20 cellular contexts compared by ENCODE assay signal in genomic region chrX:345020-345925, GRCh38. TPM values are rescaled to one million over a fixed set of nuclear protein-coding genes. Genes with fewer than 3 reads are reported as not detected.
DNase-seq lines count a peak whose midpoint lies in the region; ATAC-seq and TF ChIP-seq lines count a peak whose summit lies in the region.
"Had no signal": no experiment of that assay in that cellular context is flagged by ENCODE, and none has a peak within 500 bp of the region (broad histone marks: within the 10 kb centered on the region; RNA-seq: fewer than 3 reads in every experiment).

No MANE protein-coding gene starts in this region.

- 96 to 97% methylated on average over 61 to 63 of the region's 63 CpGs for WGBS in heart right ventricle, 2 donors

- peaks cover 0 to 2% of the 10 kb centered on the region in 2 donors for H3K4me1 Mint-ChIP-seq in natural killer cell treated with Interleukin-12 subunit alpha and Interleukin-12 subunit beta and Interleukin-15 and Interleukin-18, amount 100 ng/mL, for 72 hours (ENCODE audit: low read depth in 2 of 2)
- H3K4me1 Mint-ChIP-seq in activated T-helper 17 cell treated with anti-CD3 and anti-CD28 coated beads, Interleukin-2, amount 50 U/mL, for 72 hours: no peaks in the 10 kb centered on the region
- H3K4me1 Mint-ChIP-seq in activated naive CD8-positive, alpha-beta T cell treated with anti-CD3 and anti-CD28 coated beads, Interleukin-2, amount 50 U/mL, for 24 hours: no peaks in the 10 kb centered on the region
- H3K4me1 Mint-ChIP-seq: CD8-positive, alpha-beta memory T cell had no signal

- no peaks in the 10 kb centered on the region for H3K36me3 Mint-ChIP-seq in natural killer cell treated with Interleukin-12 subunit alpha and Interleukin-12 subunit beta and Interleukin-15 and Interleukin-18, amount 100 ng/mL, for 72 hours
- H3K36me3 Mint-ChIP-seq in activated T-helper 17 cell treated with anti-CD3 and anti-CD28 coated beads, Interleukin-2, amount 50 U/mL, for 72 hours (ENCODE audit: low read depth): no peaks in the 10 kb centered on the region
- peaks cover 6% of the 10 kb centered on the region for H3K36me3 Mint-ChIP-seq in activated naive CD8-positive, alpha-beta T cell treated with anti-CD3 and anti-CD28 coated beads, Interleukin-2, amount 50 U/mL, for 24 hours (ENCODE audit: low read depth)

- H3K4me3 ChIP-seq in heart right ventricle (no peak overlapping the region), left ventricle myocardium inferior (no peak overlapping the region), upper lobe of right lung (no peak overlapping the region)
- H3K4me3 ChIP-seq: PC-9 had no signal

- no peak for ATAC-seq in Right ventricle myocardium superior (ENCODE audit: poor library complexity)
- no peak for ATAC-seq in heart right ventricle
- peak in 1 of 2 donors; percentile 31 for ATAC-seq in natural killer cell treated with Interleukin-12 subunit alpha and Interleukin-12 subunit beta and Interleukin-15 and Interleukin-18, amount 100 ng/mL, for 72 hours
- no peak for ATAC-seq in upper lobe of right lung
- ATAC-seq in activated T-helper 17 cell treated with anti-CD3 and anti-CD28 coated beads, Interleukin-2, amount 50 U/mL, for 72 hours (replicated peaks): no peak
- no peak for ATAC-seq in activated naive CD8-positive, alpha-beta T cell treated with anti-CD3 and anti-CD28 coated beads, Interleukin-2, amount 50 U/mL, for 24 hours
- ATAC-seq: HCT116 had no signal

- H3K36me3 ChIP-seq in heart right ventricle (peaks cover 0 to 32% (median 3%) of the 10 kb centered on the region in 9 donors), left ventricle myocardium inferior (peaks cover 30% of the 10 kb centered on the region), upper lobe of right lung (no peaks in the 10 kb centered on the region)

- no peaks in the 10 kb centered on the region for H3K9me3 Mint-ChIP-seq in natural killer cell treated with Interleukin-12 subunit alpha and Interleukin-12 subunit beta and Interleukin-15 and Interleukin-18, amount 100 ng/mL, for 72 hours
- H3K9me3 Mint-ChIP-seq in activated T-helper 17 cell treated with anti-CD3 and anti-CD28 coated beads, Interleukin-2, amount 50 U/mL, for 72 hours: no peaks in the 10 kb centered on the region
- H3K9me3 Mint-ChIP-seq in activated naive CD8-positive, alpha-beta T cell treated with anti-CD3 and anti-CD28 coated beads, Interleukin-2, amount 50 U/mL, for 24 hours: no peaks in the 10 kb centered on the region
- H3K9me3 Mint-ChIP-seq: CD8-positive, alpha-beta memory T cell had no signal

- intact Hi-C loops in Right ventricle myocardium superior (cut with DNase I) (no loop called here), heart right ventricle (cut with DNase I) (no loop called here), left ventricle myocardium inferior (cut with micrococcal nuclease) (no loop called here), upper lobe of right lung (cut with DNase I) (no loop called here)

- H3K4me1 ChIP-seq in heart right ventricle: peaks cover 0 to 17% (median 3%) of the 10 kb centered on the region in 9 donors
- peaks cover 21% of the 10 kb centered on the region for H3K4me1 ChIP-seq in left ventricle myocardium inferior
- H3K4me1 ChIP-seq in upper lobe of right lung: peaks cover 3% of the 10 kb centered on the region

- TF ChIP-seq CTCF in heart right ventricle (IDR thresholded peaks at IDR 0.05): no peak
- TF ChIP-seq CTCF in left ventricle myocardium inferior (IDR thresholded peaks at IDR 0.05; ENCODE audit: borderline replicate concordance): no peak
- TF ChIP-seq CTCF in upper lobe of right lung (IDR thresholded peaks at IDR 0.05): no peak

- H3K27ac ChIP-seq in heart right ventricle (no peak overlapping the region), left ventricle myocardium inferior (replicated peaks) (no peak overlapping the region), upper lobe of right lung (no peak overlapping the region)
- H3K27ac ChIP-seq: BLaER1 treated with 17β-estradiol and CSF1 and Interleukin-3, amounts not matched to agents 10 nM and 100 nM; PC-9 had no signal

- DNase-seq in Right ventricle myocardium superior (peak; percentile 37), heart right ventricle (no peak), left ventricle myocardium inferior (peak; percentile 10), upper lobe of right lung (peak; percentile 56)
- DNase-seq in natural killer cell treated with Interleukin-12 subunit alpha and Interleukin-12 subunit beta and Interleukin-15 and Interleukin-18, amount 100 ng/mL, for 72 hours (ENCODE audit: low spot score): peak; percentile 28
- no peak for DNase-seq in activated T-cell treated with anti-CD3 and anti-CD28 coated beads, Interleukin-2, amount 50 U/mL, for 1 hour
- no peak for DNase-seq in activated naive CD8-positive, alpha-beta T cell treated with anti-CD3 and anti-CD28 coated beads, Interleukin-2, amount 50 U/mL, for 24 hours
- DNase-seq: DMS79, KBM-7, MV-4-11, NCI-H1417 treated with DMSO at 0.1 percent for 48 hours, NCI-H2029, NCI-H2171 treated with DMSO at 0.1 percent for 48 hours, NCI-H510A, NCI-H774, PC-9 had no signal

- H3K9me3 ChIP-seq in heart right ventricle (peaks cover 0 to 2% (median 0%) of the 10 kb centered on the region in 11 donors), left ventricle myocardium inferior (replicated peaks) (no peaks in the 10 kb centered on the region), upper lobe of right lung (no peaks in the 10 kb centered on the region)

- no peak overlapping the region for H3K4me3 Mint-ChIP-seq in natural killer cell treated with Interleukin-12 subunit alpha and Interleukin-12 subunit beta and Interleukin-15 and Interleukin-18, amount 100 ng/mL, for 72 hours
- no peak overlapping the region for H3K4me3 Mint-ChIP-seq in activated T-helper 17 cell treated with anti-CD3 and anti-CD28 coated beads, Interleukin-2, amount 50 U/mL, for 72 hours
- no peak overlapping the region for H3K4me3 Mint-ChIP-seq in activated naive CD8-positive, alpha-beta T cell treated with anti-CD3 and anti-CD28 coated beads, Interleukin-2, amount 50 U/mL, for 24 hours
- H3K4me3 Mint-ChIP-seq: CD8-positive, alpha-beta memory T cell had no signal

- H3K27me3 ChIP-seq in heart right ventricle (no peaks in the 10 kb centered on the region), left ventricle myocardium inferior (ENCODE audit: low read depth) (no peaks in the 10 kb centered on the region), upper lobe of right lung (no peaks in the 10 kb centered on the region)
- H3K27me3 ChIP-seq: BLaER1 treated with 17β-estradiol and CSF1 and Interleukin-3, amounts not matched to agents 10 nM and 100 nM had no signal

- no peak overlapping the region for H3K27ac Mint-ChIP-seq in natural killer cell treated with Interleukin-12 subunit alpha and Interleukin-12 subunit beta and Interleukin-15 and Interleukin-18, amount 100 ng/mL, for 72 hours
- H3K27ac Mint-ChIP-seq in activated T-helper 17 cell treated with anti-CD3 and anti-CD28 coated beads, Interleukin-2, amount 50 U/mL, for 72 hours: no peak overlapping the region
- H3K27ac Mint-ChIP-seq in activated naive CD8-positive, alpha-beta T cell treated with anti-CD3 and anti-CD28 coated beads, Interleukin-2, amount 50 U/mL, for 24 hours: no peak overlapping the region
- H3K27ac Mint-ChIP-seq: CD8-positive, alpha-beta memory T cell had no signal

- H3K27me3 Mint-ChIP-seq in natural killer cell treated with Interleukin-12 subunit alpha and Interleukin-12 subunit beta and Interleukin-15 and Interleukin-18, amount 100 ng/mL, for 72 hours: no peaks in the 10 kb centered on the region
- no peaks in the 10 kb centered on the region for H3K27me3 Mint-ChIP-seq in activated T-helper 17 cell treated with anti-CD3 and anti-CD28 coated beads, Interleukin-2, amount 50 U/mL, for 72 hours
- H3K27me3 Mint-ChIP-seq in activated naive CD8-positive, alpha-beta T cell treated with anti-CD3 and anti-CD28 coated beads, Interleukin-2, amount 50 U/mL, for 24 hours: no peaks in the 10 kb centered on the region
- H3K27me3 Mint-ChIP-seq: CD8-positive, alpha-beta memory T cell had no signal

RNA-seq across cellular contexts. Expression of gene GTPBP6, which starts 26.7 kb away (rescaled TPM):
- total RNA-seq in Right ventricle myocardium superior: 50.8 TPM
- total RNA-seq in heart right ventricle: 10 to 100 TPM; 29.8 to 55.4 (median 46.3) TPM
- polyA plus RNA-seq in heart right ventricle: 100 to 1,000 TPM in 1 of 2 donors, 10 to 100 TPM in 1; 44.0 to 103 TPM
- total RNA-seq in left ventricle myocardium inferior: 51.1 TPM
- total RNA-seq in natural killer cell treated with Interleukin-12 subunit alpha and Interleukin-12 subunit beta and Interleukin-15 and Interleukin-18, amount 100 ng/mL, for 72 hours: 10 to 100 TPM; 45.8 to 69.6 TPM
- 55.1 TPM for total RNA-seq in upper lobe of right lung
- 10 to 100 TPM; 48.2 to 61.2 TPM for total RNA-seq in activated T-helper 17 cell treated with anti-CD3 and anti-CD28 coated beads, Interleukin-2, amount 50 U/mL, for 72 hours

RNA-seq across cellular contexts. Expression of gene PPP2R3B, which starts 41.4 kb away (rescaled TPM):
- total RNA-seq in Right ventricle myocardium superior (154 TPM), heart right ventricle (100 to 1,000 TPM in 8 of 10 donors, 10 to 100 TPM in 2; 88.3 to 173 (median 128) TPM), left ventricle myocardium inferior (170 TPM), upper lobe of right lung (12.8 TPM)
- 100 to 1,000 TPM in 1 of 2 donors, 10 to 100 TPM in 1; 73.9 to 362 TPM for polyA plus RNA-seq in heart right ventricle
- total RNA-seq in natural killer cell treated with Interleukin-12 subunit alpha and Interleukin-12 subunit beta and Interleukin-15 and Interleukin-18, amount 100 ng/mL, for 72 hours: 10 to 100 TPM; 12.0 to 38.8 TPM
- total RNA-seq in activated T-helper 17 cell treated with anti-CD3 and anti-CD28 coated beads, Interleukin-2, amount 50 U/mL, for 72 hours: 10 to 100 TPM; 19.3 to 22.6 TPM

Comparison
In these comparisons a context has a peak if more than half of its experiments do, and no peak if none do; other contexts are left out.
1. DNase-seq: peak in Right ventricle myocardium superior (single experiment), left ventricle myocardium inferior (single experiment), natural killer cell treated with Interleukin-12 subunit alpha and Interleukin-12 subunit beta and Interleukin-15 and Interleukin-18, amount 100 ng/mL, for 72 hours (single experiment) and upper lobe of right lung (single experiment); none in heart right ventricle (0 of 2), activated T-cell treated with anti-CD3 and anti-CD28 coated beads, Interleukin-2, amount 50 U/mL, for 1 hour (single experiment) and activated naive CD8-positive, alpha-beta T cell treated with anti-CD3 and anti-CD28 coated beads, Interleukin-2, amount 50 U/mL, for 24 hours (single experiment).